In the genomic region with DNA sequence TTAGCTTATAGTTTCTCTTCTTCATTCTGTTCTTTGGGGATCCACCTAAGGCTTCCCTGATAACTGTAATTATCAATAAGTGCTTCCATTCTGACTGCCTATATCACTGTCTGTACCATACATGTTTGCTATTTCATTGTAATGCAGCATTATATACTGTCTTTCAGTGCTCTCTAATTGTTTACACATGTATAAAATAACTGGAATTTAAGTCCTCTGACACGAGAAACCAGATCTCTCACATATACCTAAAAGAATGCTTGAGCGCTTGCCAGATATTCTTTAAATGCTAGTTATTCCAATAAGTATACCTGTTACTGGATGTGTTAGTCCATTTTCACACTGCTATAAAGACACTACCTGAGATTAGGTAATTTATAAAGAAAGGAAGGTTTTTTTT, we compare ENCODE assay signal across 17 cellular contexts.
A peak's percentile ranks its signal among the peaks of the same experiment; 100 is the strongest.
DNase-seq lines count a peak whose midpoint lies in the region; ATAC-seq and TF ChIP-seq lines count a peak whose summit lies in the region.
"Had no signal": no experiment of that assay in that cellular context is flagged by ENCODE, and none has a peak within 500 bp of the region (broad histone marks: within the 10 kb centered on the region; RNA-seq: fewer than 3 reads in every experiment).

No MANE protein-coding gene starts in this region.

- ATAC-seq in GM19397 (IDR thresholded peaks at IDR 0.05; ENCODE audit: unreplicated experiment) (no peak), HG03159 (IDR thresholded peaks at IDR 0.05; ENCODE audit: unreplicated experiment) (no peak)

- DNase-seq in EH (ENCODE audit: low read depth) (peak; percentile 33), adipocyte (ENCODE audit: low read depth) (peak; percentile 9), iris pigment epithelial cell (ENCODE audit: low read depth) (peak; percentile 24), HuH-7 (ENCODE audit: low spot score) (no peak), NCI-H2227 (lab: John Stamatoyannopoulos, UW; ENCODE audit: unreplicated experiment) (no peak)
- DNase-seq: H9, MG63, NCI-H1092, NCI-H146, NCI-H2081, NCI-H2227 treated with DMSO at 0.1 percent for 48 hours, NCI-H524, SHP77 treated with DMSO at 0.1 percent for 48 hours had no signal

- peaks cover 40% of the 10 kb centered on the region for H3K36me3 ChIP-seq in adipocyte (ENCODE audit: control insufficient read depth, insufficient read depth, low read length, severe bottlenecking)

- TF ChIP-seq EP300 in Ishikawa (IDR thresholded peaks at IDR 0.05; ENCODE audit: borderline replicate concordance) = no peak

- H3K4me1 ChIP-seq in adipocyte (ENCODE audit: control insufficient read depth, insufficient read depth, low read length) = peaks cover 8% of the 10 kb centered on the region

- no peaks in the 10 kb centered on the region for H3K9me3 ChIP-seq in adipocyte (ENCODE audit: control insufficient read depth, low read length)
- H3K9me3 ChIP-seq: A549, MG63 had no signal

- H3K9ac ChIP-seq in adipocyte (ENCODE audit: low read length) = no peak overlapping the region

- H3K27me3 ChIP-seq in adipocyte (replicated peaks; ENCODE audit: control insufficient read depth, insufficient read depth, low read length) = no peaks in the 10 kb centered on the region
- H3K27me3 ChIP-seq: MG63 had no signal

- no peak for TF ChIP-seq RAD21 in Ishikawa (IDR thresholded peaks at IDR 0.05; ENCODE audit: low read depth)

- H3K4me3 ChIP-seq in adipocyte (ENCODE audit: low read length) = no peak overlapping the region
- H3K4me3 ChIP-seq: A549, MG63 had no signal

TF ChIP-seq in Ishikawa, 13 proteins besides CTCF, POLR2A, EP300 and RAD21:
- TF ChIP-seq YY1 (IDR thresholded peaks at IDR 0.05; ENCODE audit: low read depth) (no peak), NFIC (IDR thresholded peaks at IDR 0.05) (peak; percentile 19; the same call in 1 of the 2 replicates), TEAD4 (IDR thresholded peaks at IDR 0.05) (peak; percentile 72)

Comparison
In these comparisons a context has a peak if more than half of its experiments do, and no peak if none do; other contexts are left out.
1. DNase-seq: peak in EH (single experiment), adipocyte (single experiment) and iris pigment epithelial cell (single experiment); none in HuH-7 (single experiment) and NCI-H2227 (single experiment).